Comparison of ENCODE assay signal across 27 cellular contexts in the genomic region with DNA sequence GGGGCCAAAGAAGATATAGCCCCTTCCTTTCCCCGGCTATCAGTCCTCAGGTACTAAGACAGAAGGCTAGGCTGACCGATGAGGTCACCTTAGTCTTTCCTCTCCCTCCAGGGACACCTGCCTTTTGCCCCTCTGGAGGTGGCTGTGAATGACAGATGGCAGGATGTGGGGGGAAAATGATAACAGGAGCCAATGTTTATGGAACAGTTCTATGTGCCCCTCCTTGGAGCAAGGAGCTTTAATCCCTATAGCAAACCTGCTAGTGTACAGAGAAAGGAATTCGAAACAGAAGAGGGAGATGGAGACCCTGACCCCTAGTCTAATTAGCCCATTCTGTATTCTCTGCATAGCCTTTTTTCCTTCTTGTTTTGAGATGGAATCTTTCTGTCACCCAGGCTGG.
"Had no signal": no experiment of that assay in that cellular context is flagged by ENCODE, and none has a peak within 500 bp of the region (broad histone marks: within the 10 kb centered on the region; RNA-seq: fewer than 3 reads in every experiment).

No MANE protein-coding gene starts in this region.

- H3K4me3 Mint-ChIP-seq: activated CD4-positive, alpha-beta memory T cell treated with anti-CD3 and anti-CD28 coated beads, Interleukin-2, amount 10 ng/mL, durations not matched to agents 7 days and 5 days; activated naive CD4-positive, alpha-beta T cell treated with anti-CD3 and anti-CD28 coated beads, Interleukin-2, amount 10 ng/mL, durations not matched to agents 7 days and 5 days; activated naive CD8-positive, alpha-beta T cell treated with anti-CD3 and anti-CD28 coated beads, Interleukin-2, amount 50 U/mL, for 24 hours; activated T-cell treated with anti-CD3 and anti-CD28 coated beads, Interleukin-2, amount 50 U/mL, for 24 hours; endodermal cell; nephron; stimulated activated naive B cell treated with anti-CD40 and anti-IgM and Interleukin-4, amounts not matched to agents 10 μg/mL and 1 μg/mL and 100 μg/mL, for 72 hours had no signal

- H3K9me3 Mint-ChIP-seq: activated naive CD8-positive, alpha-beta T cell treated with anti-CD3 and anti-CD28 coated beads, Interleukin-2, amount 50 U/mL, for 24 hours; activated T-helper 2 cell treated with anti-CD3 and anti-CD28 coated beads, Interferon-gamma antibody, Interleukin-2, Interleukin-4, amounts not matched to agents 10 μg/mL and 5 μg/mL and 100 μg/mL, durations not matched to agents 14 hours and 24 hours and 36 hours; nephron had no signal

- H3K27ac ChIP-seq: brain microvascular endothelial cell, colonic mucosa, epithelial cell of prostate, foreskin keratinocyte, left ventricle myocardium inferior, spleen, thoracic aorta, upper lobe of left lung had no signal

- DNase-seq: activated CD4-positive, alpha-beta memory T cell treated with anti-CD3 and anti-CD28 coated beads, Interleukin-2, amount 10 ng/mL, durations not matched to agents 7 days and 5 days; activated CD4-positive, alpha-beta T cell treated with anti-CD3 and anti-CD28 coated beads for 48 hours; activated CD4-positive, CD25-positive, alpha-beta regulatory T cell; activated naive CD4-positive, alpha-beta T cell treated with anti-CD3 and anti-CD28 coated beads, Interleukin-2, amount 10 ng/mL, durations not matched to agents 7 days and 5 days; activated naive CD8-positive, alpha-beta T cell treated with anti-CD3 and anti-CD28 coated beads, Interleukin-2, amount 50 U/mL, for 24 hours; activated T-cell treated with anti-CD3 and anti-CD28 coated beads, Interleukin-2, amount 50 U/mL, for 24 hours; aorta; brain microvascular endothelial cell; central memory CD4-positive, alpha-beta T cell; colonic mucosa; endodermal cell; foreskin keratinocyte; glutamatergic neuron; hypothalamus; kidney; left ventricle myocardium inferior; mammary epithelial cell; midbrain; spleen; stimulated activated CD4-positive, alpha-beta T cell treated with anti-CD3 and anti-CD28 coated beads, Interleukin-4, amount 100 ng/mL, for 4 hours; stimulated activated naive B cell treated with anti-CD40 and anti-IgM and Interleukin-4, amounts not matched to agents 10 μg/mL and 1 μg/mL and 100 μg/mL, for 72 hours; T-helper 9 cell; upper lobe of left lung had no signal

- H3K9me3 ChIP-seq: colonic mucosa, thoracic aorta, upper lobe of left lung had no signal

- H3K27me3 Mint-ChIP-seq: activated CD4-positive, alpha-beta memory T cell treated with anti-CD3 and anti-CD28 coated beads, Interleukin-2, amount 10 ng/mL, durations not matched to agents 7 days and 5 days; activated naive CD8-positive, alpha-beta T cell treated with anti-CD3 and anti-CD28 coated beads, Interleukin-2, amount 50 U/mL, for 24 hours; stimulated activated naive B cell treated with anti-CD40 and anti-IgM and Interleukin-4, amounts not matched to agents 10 μg/mL and 1 μg/mL and 100 μg/mL, for 72 hours had no signal

- ATAC-seq: activated naive CD8-positive, alpha-beta T cell treated with anti-CD3 and anti-CD28 coated beads, Interleukin-2, amount 50 U/mL, for 24 hours; foreskin keratinocyte had no signal

- H3K36me3 Mint-ChIP-seq: activated naive CD4-positive, alpha-beta T cell treated with anti-CD3 and anti-CD28 coated beads, Interleukin-2, amount 10 ng/mL, durations not matched to agents 7 days and 5 days; stimulated activated naive B cell treated with anti-CD40 and anti-IgM and Interleukin-4, amounts not matched to agents 10 μg/mL and 1 μg/mL and 100 μg/mL, for 72 hours had no signal

- H3K27me3 ChIP-seq: brain microvascular endothelial cell, colonic mucosa, spleen, upper lobe of left lung had no signal

- H3K4me3 ChIP-seq: colonic mucosa, left ventricle myocardium inferior, spleen, thoracic aorta, upper lobe of left lung had no signal

- H3K4me1 Mint-ChIP-seq: activated CD4-positive, alpha-beta memory T cell treated with anti-CD3 and anti-CD28 coated beads, Interleukin-2, amount 10 ng/mL, durations not matched to agents 7 days and 5 days; activated naive CD4-positive, alpha-beta T cell treated with anti-CD3 and anti-CD28 coated beads, Interleukin-2, amount 10 ng/mL, durations not matched to agents 7 days and 5 days; activated naive CD8-positive, alpha-beta T cell treated with anti-CD3 and anti-CD28 coated beads, Interleukin-2, amount 50 U/mL, for 24 hours; endodermal cell; nephron had no signal

- FAIRE-seq: kidney had no signal

- H3K4me1 ChIP-seq: foreskin keratinocyte, left ventricle myocardium inferior, spleen, upper lobe of left lung had no signal

- H3K36me3 ChIP-seq: brain microvascular endothelial cell, colonic mucosa, left ventricle myocardium inferior, spleen, thoracic aorta, upper lobe of left lung had no signal

- H3K27ac Mint-ChIP-seq: activated CD4-positive, alpha-beta memory T cell treated with anti-CD3 and anti-CD28 coated beads, Interleukin-2, amount 10 ng/mL, durations not matched to agents 7 days and 5 days; activated naive CD4-positive, alpha-beta T cell treated with anti-CD3 and anti-CD28 coated beads, Interleukin-2, amount 10 ng/mL, durations not matched to agents 7 days and 5 days; activated naive CD8-positive, alpha-beta T cell treated with anti-CD3 and anti-CD28 coated beads, Interleukin-2, amount 50 U/mL, for 24 hours; activated T-cell treated with anti-CD3 and anti-CD28 coated beads, Interleukin-2, amount 50 U/mL, for 24 hours; activated T-helper 2 cell treated with anti-CD3 and anti-CD28 coated beads, Interferon-gamma antibody, Interleukin-2, Interleukin-4, amounts not matched to agents 10 μg/mL and 5 μg/mL and 100 μg/mL, durations not matched to agents 14 hours and 24 hours and 36 hours; endodermal cell; nephron; stimulated activated naive B cell treated with anti-CD40 and anti-IgM and Interleukin-4, amounts not matched to agents 10 μg/mL and 1 μg/mL and 100 μg/mL, for 72 hours had no signal
